ENCODE assay signal across 18 cellular contexts in the genomic region with DNA sequence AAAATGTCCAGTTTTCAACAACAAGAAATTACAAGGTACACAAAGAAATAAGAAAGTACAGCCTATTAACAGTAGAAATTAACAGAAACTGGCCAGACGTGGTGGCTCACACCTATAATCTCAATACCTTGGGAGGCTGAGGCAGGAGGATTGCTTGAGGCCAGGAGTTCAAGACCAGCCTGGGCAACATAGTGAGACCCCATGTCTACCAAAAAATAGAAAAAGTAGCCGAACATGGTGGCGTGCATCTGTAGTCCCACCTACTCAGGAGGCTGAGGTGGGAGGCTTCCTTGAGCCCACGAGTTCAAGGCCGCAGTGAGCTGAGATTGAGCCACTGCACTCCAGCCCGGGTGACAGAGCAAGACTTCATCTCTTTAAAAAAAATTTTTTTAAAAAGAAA.
"Had no signal": no experiment of that assay in that cellular context is flagged by ENCODE, and none has a peak within 500 bp of the region (broad histone marks: within the 10 kb centered on the region; RNA-seq: fewer than 3 reads in every experiment).

No MANE protein-coding gene starts in this region.

- H3K27ac ChIP-seq: body of pancreas, foreskin keratinocyte, left lung, psoas muscle, sigmoid colon, testis, VCaP had no signal

- H3K27ac Mint-ChIP-seq: endodermal cell; mesothelial cell of epicardium; stimulated activated memory B cell treated with anti-CD40 and anti-IgM and Interleukin-4, amounts not matched to agents 10 μg/mL and 1 μg/mL and 100 μg/mL, for 72 hours; T-helper 1 cell treated with Interleukin-12 subunit alpha and Interleukin-12 subunit beta and Interleukin-4 antibody, amounts not matched to agents 30 μg/mL and 1 μg/mL, for 36 hours; type B pancreatic cell had no signal

- DNase-seq: activated gamma-delta T cell; body of pancreas; caudate nucleus; dorsolateral prefrontal cortex; endodermal cell; foreskin keratinocyte; kidney; left lung; psoas muscle; sigmoid colon; stimulated activated CD4-positive, alpha-beta T cell treated with anti-CD3 and anti-CD28 coated beads, Interleukin-4, amount 100 ng/mL, for 24 hours; testis had no signal

- H3K4me1 Mint-ChIP-seq: mesothelial cell of epicardium; stimulated activated memory B cell treated with anti-CD40 and anti-IgM and Interleukin-4, amounts not matched to agents 10 μg/mL and 1 μg/mL and 100 μg/mL, for 72 hours had no signal

- H3K4me1 ChIP-seq: body of pancreas, foreskin keratinocyte, left lung, psoas muscle, sigmoid colon, testis had no signal

- H3K36me3 Mint-ChIP-seq: type B pancreatic cell had no signal

- H3K27me3 Mint-ChIP-seq: type B pancreatic cell had no signal

- H3K27me3 ChIP-seq: body of pancreas, dorsolateral prefrontal cortex, foreskin keratinocyte, left lung, sigmoid colon, testis had no signal

- H3K4me3 ChIP-seq: body of pancreas, dorsolateral prefrontal cortex, left lung, psoas muscle, sigmoid colon, testis had no signal

- H3K36me3 ChIP-seq: left lung, sigmoid colon had no signal

- H3K4me3 Mint-ChIP-seq: endodermal cell; mesothelial cell of epicardium; stimulated activated memory B cell treated with anti-CD40 and anti-IgM and Interleukin-4, amounts not matched to agents 10 μg/mL and 1 μg/mL and 100 μg/mL, for 72 hours; type B pancreatic cell had no signal

- ATAC-seq: body of pancreas, foreskin keratinocyte, left lung, psoas muscle had no signal

- H3K9me3 Mint-ChIP-seq: T-helper 1 cell treated with Interleukin-12 subunit alpha and Interleukin-12 subunit beta and Interleukin-4 antibody, amounts not matched to agents 30 μg/mL and 1 μg/mL, for 36 hours had no signal

- FAIRE-seq: colon, kidney had no signal

- H3K9me3 ChIP-seq: body of pancreas, testis had no signal
